Comparison of ENCODE assay signal across 1 cellular context in genomic region chr6:112007254-112007653, GRCh38.
TF ChIP-seq lines count a peak whose summit lies in the region.

No MANE protein-coding gene starts in this region.

TF ChIP-seq in GM23338, 12 proteins besides CTCF, POLR2A, EP300 and RAD21 (continued from another document):
- TF ChIP-seq NANOG (IDR thresholded peaks at IDR 0.05; ENCODE audit: borderline replicate concordance) (no peak), ZNF462 (CRISPR knock-in tag; IDR thresholded peaks at IDR 0.05) (no peak), JUNB (IDR thresholded peaks at IDR 0.05; ENCODE audit: unreplicated experiment) (no peak), ETS1 (IDR thresholded peaks at IDR 0.05) (no peak), ZNF114 (CRISPR knock-in tag; IDR thresholded peaks at IDR 0.05) (no peak), POLR2AphosphoS5 (IDR thresholded peaks at IDR 0.05; ENCODE audit: low read depth) (no peak)
